In genomic region chr6:43395822-43396221, GRCh38 we compare ENCODE assay signal across 1 cellular context.
A peak's percentile ranks its signal among the peaks of the same experiment; 100 is the strongest.
TF ChIP-seq lines count a peak whose summit lies in the region.

No MANE protein-coding gene starts in this region.

TF ChIP-seq in HEK293, 187 proteins besides CTCF, POLR2A, EP300 and RAD21:
- TF ChIP-seq ZBTB1 (tag by site-specific recombination; IDR thresholded peaks at IDR 0.05) = no peak
- TF ChIP-seq ZNF600 (tag by site-specific recombination; IDR thresholded peaks at IDR 0.05) = no peak
- TF ChIP-seq ZNF560 (tag by site-specific recombination; IDR thresholded peaks at IDR 0.05; ENCODE audit: borderline replicate concordance) = no peak
- peak; percentile 68 for TF ChIP-seq ZIC2 (tag by site-specific recombination; IDR thresholded peaks at IDR 0.05)
- no peak for TF ChIP-seq ZBTB21 (tag by site-specific recombination; IDR thresholded peaks at IDR 0.05)
- TF ChIP-seq HIC1 (tag by site-specific recombination; IDR thresholded peaks at IDR 0.05) = peak; percentile 59; the same call in 1 of the 2 replicates
- no peak for TF ChIP-seq ZNF350 (tag by site-specific recombination; IDR thresholded peaks at IDR 0.05)
- TF ChIP-seq ZNF239 (tag by site-specific recombination; IDR thresholded peaks at IDR 0.05) = no peak
- TF ChIP-seq PRDM4 (tag by site-specific recombination; IDR thresholded peaks at IDR 0.05) = no peak
- TF ChIP-seq PRDM2 (tag by site-specific recombination; IDR thresholded peaks at IDR 0.05; ENCODE audit: borderline replicate concordance) = no peak
- no peak for TF ChIP-seq ZNF473 (tag by site-specific recombination; IDR thresholded peaks at IDR 0.05)
